Comparison of ENCODE assay signal across 9 cellular contexts in the genomic region with DNA sequence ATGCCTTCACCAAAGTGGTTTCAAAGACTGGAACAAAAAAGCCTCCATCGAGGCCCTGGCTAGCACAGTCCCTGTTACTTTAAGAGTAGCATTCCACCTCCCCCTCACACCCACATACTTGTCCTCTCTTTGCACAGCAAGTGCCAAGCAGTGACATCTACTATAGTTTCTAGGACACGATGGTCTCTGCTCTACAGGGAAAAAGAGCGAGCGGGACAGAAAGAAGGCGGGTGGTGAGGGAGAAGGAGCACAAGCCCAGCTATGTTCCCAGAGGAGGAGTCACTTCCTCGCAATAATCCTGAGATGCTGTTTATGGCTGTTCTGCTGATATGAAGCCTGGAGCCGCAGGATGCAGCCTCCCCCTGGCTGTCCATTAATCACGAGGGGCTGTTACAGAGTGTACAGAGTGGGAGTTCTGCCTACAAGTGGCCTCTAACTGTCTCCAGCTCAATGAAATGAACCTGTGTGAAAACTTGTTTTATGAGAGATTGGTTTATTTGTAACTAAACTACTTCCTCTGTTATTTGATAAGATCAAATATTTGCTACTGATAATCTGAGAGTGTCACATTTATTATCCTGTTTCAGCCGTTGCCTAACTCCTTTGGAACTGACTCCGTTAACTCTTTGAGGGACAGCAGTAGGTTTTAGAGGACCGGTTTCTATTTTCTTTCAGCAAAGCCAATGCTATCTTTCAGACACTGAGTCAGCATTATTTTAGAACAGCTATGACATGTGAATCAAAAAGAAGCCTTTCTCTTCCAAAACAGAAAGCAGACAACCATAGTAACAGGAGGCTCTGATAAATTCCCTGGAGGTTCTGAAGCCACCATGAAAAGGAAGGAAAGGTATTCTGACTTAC.
A peak's percentile ranks its signal among the peaks of the same experiment; 100 is the strongest.
DNase-seq lines count a peak whose midpoint lies in the region; ATAC-seq, FAIRE-seq and TF ChIP-seq lines count a peak whose summit lies in the region.
"Had no signal": no experiment of that assay in that cellular context is flagged by ENCODE, and none has a peak within 500 bp of the region (broad histone marks: within the 10 kb centered on the region; RNA-seq: fewer than 3 reads in every experiment).

No MANE protein-coding gene starts in this region.

- H3K36me3 Mint-ChIP-seq in CD4-positive, alpha-beta memory T cell: no peaks in the 10 kb centered on the region
- H3K36me3 Mint-ChIP-seq: IgD-negative memory B cell had no signal

- H3K27me3 ChIP-seq in GM12878 (replicated peaks in 1 of 2; ENCODE audit: control insufficient read depth in 2 of 2, insufficient read depth in 2 of 2, low read length in 1 of 2) (no peaks in the 10 kb centered on the region), iPS-18a (ENCODE audit: control insufficient read depth, insufficient read depth, low read length) (no peaks in the 10 kb centered on the region)
- no peaks in the 10 kb centered on the region for H3K27me3 ChIP-seq in CD4-positive, alpha-beta memory T cell (ENCODE audit: insufficient read depth, low read length)

- H3K9me3 Mint-ChIP-seq in CD4-positive, alpha-beta memory T cell: peaks cover 0 to 8% (median under 1%) of the 10 kb centered on the region in 8 donors

- H3K4me1 ChIP-seq in GM12878 (ENCODE audit: control insufficient read depth, insufficient read depth, low read length) (no peaks in the 10 kb centered on the region), iPS-18a (ENCODE audit: control insufficient read depth, low read depth, low read length) (peaks cover 43% of the 10 kb centered on the region)
- H3K4me1 ChIP-seq in CD4-positive, alpha-beta memory T cell (ENCODE audit: insufficient read depth, low read length): no peaks in the 10 kb centered on the region

- SMC1A ChIA-PET in GM12878 (lab: Charles Lee; ENCODE audit: uncharacterized antibody, unreplicated experiment): interaction anchor here (1.0 to 3.0 kb wide), 6 partner anchors 9 to 88 kb away, joined by 3 to 27 read pairs (median 4); no protein-coding TSS in a partner anchor

- H3K4me3 Mint-ChIP-seq in CD4-positive, alpha-beta memory T cell: no peak overlapping the region
- H3K4me3 Mint-ChIP-seq: IgD-negative memory B cell had no signal

- in situ Hi-C loops in GM12878 (cut with MboI): no loop called here

- FAIRE-seq in GM12878 (lab: Jason Lieb, UNC): no peak

- WGBS in GM12878 (ENCODE audit: insufficient coverage, insufficient replicate concordance, low lambda C conversion rate, missing lambda C conversion rate): 31% methylated on average over 11 of the region's 11 CpGs

- TF ChIP-seq EP300 in GM12878 (IDR thresholded peaks at IDR 0.05; ENCODE audit: borderline replicate concordance in 1 of 2, control insufficient read depth in 1 of 2, low read depth in 2 of 2, low read length in 2 of 2): no peak

- H3K27ac Mint-ChIP-seq in CD4-positive, alpha-beta memory T cell: no peak overlapping the region
- H3K27ac Mint-ChIP-seq: IgD-negative memory B cell had no signal

- no peaks in the 10 kb centered on the region for H4K20me1 ChIP-seq in GM12878 (ENCODE audit: control insufficient read depth, insufficient read depth)

- DNase-seq in HK-2 (ENCODE audit: unreplicated experiment): peak; percentile 4
- DNase-seq in GM12878 (ENCODE audit: low read depth, low spot score): no peak
- peak; percentile 45 for DNase-seq in skeletal muscle cell (ENCODE audit: low read depth)
- DNase-seq in CD4-positive, alpha-beta memory T cell: no peak
- DNase-seq in activated CD8-positive, alpha-beta memory T cell treated with anti-CD3 and anti-CD28 coated beads, Interleukin-2, amount 50 U/mL, for 48 hours: no peak

- POLR2A ChIA-PET in GM12878 (lab: Charles Lee): interaction anchor here (0.9 to 1.8 kb wide), 2 partner anchors 10 to 24 kb away, joined by 3 to 4 read pairs; no protein-coding TSS in a partner anchor
- POLR2A ChIA-PET in CD4-positive, alpha-beta memory T cell (lab: Charles Lee; ENCODE audit: partially characterized antibody): no interaction called here

- H2AFZ ChIP-seq in GM12878 (ENCODE audit: control insufficient read depth, low read depth, low read length): no peak overlapping the region

- intact Hi-C loops in GM12878 (cut with micrococcal nuclease; ENCODE audit: unreplicated experiment): no loop called here
- intact Hi-C loops in CD4-positive, alpha-beta memory T cell (cut with micrococcal nuclease): no loop called here

- RAD21 ChIA-PET in GM12878 (lab: Charles Lee; ENCODE audit: unreplicated experiment): interaction anchor here (0.8 to 1.2 kb wide), 3 partner anchors 10 to 58 kb away, joined by 3 to 8 read pairs (median 3); no protein-coding TSS in a partner anchor

- ATAC-seq in GM12878 (peak; percentile 56), GM18873 (IDR thresholded peaks at IDR 0.05; ENCODE audit: low FRiP score, unreplicated experiment) (no peak), HG02973 (IDR thresholded peaks at IDR 0.05; ENCODE audit: unreplicated experiment) (no peak)

- H3K9ac ChIP-seq in GM12878 (ENCODE audit: control insufficient read depth, insufficient read depth, low read length) (no peak overlapping the region), iPS-18a (ENCODE audit: low read length) (no peak overlapping the region)

- no peak for TF ChIP-seq RAD21 in GM12878 (IDR thresholded peaks at IDR 0.05; ENCODE audit: insufficient read depth, low read depth, low read length)

- H3K4me1 Mint-ChIP-seq in CD4-positive, alpha-beta memory T cell: no peaks in the 10 kb centered on the region
- H3K4me1 Mint-ChIP-seq: IgD-negative memory B cell had no signal

- H3K36me3 ChIP-seq in GM12878 (ENCODE audit: control insufficient read depth in 2 of 2, insufficient read depth in 2 of 2, low read length in 1 of 2) (no peaks in the 10 kb centered on the region), iPS-18a (ENCODE audit: control insufficient read depth, low read depth, low read length) (no peaks in the 10 kb centered on the region)
- no peaks in the 10 kb centered on the region for H3K36me3 ChIP-seq in CD4-positive, alpha-beta memory T cell (ENCODE audit: insufficient read depth, low read length)

- H3K79me2 ChIP-seq in GM12878 (ENCODE audit: control insufficient read depth, insufficient read depth, low read length): no peaks in the 10 kb centered on the region

- H3K27me3 Mint-ChIP-seq in CD4-positive, alpha-beta memory T cell: no peaks in the 10 kb centered on the region
- H3K27me3 Mint-ChIP-seq: IgD-negative memory B cell had no signal

- no peak for TF ChIP-seq POLR2A in GM12878 (IDR thresholded peaks at IDR 0.05; ENCODE audit: low read depth, low read length)

- H3K4me3 ChIP-seq in GM12878 (no peak overlapping the region), iPS-18a (ENCODE audit: low read length) (peak overlapping the region; percentile 22), skeletal muscle cell (ENCODE audit: low read depth, low read length) (peak overlapping the region; percentile 27)
- H3K4me3 ChIP-seq in CD4-positive, alpha-beta memory T cell (ENCODE audit: low read length in 2 of 2): no peak overlapping the region

- H3K27ac ChIP-seq in GM12878 (ENCODE audit: control insufficient read depth, insufficient read depth) (no peak overlapping the region), iPS-18a (ENCODE audit: low read length) (no peak overlapping the region)
- no peak overlapping the region for H3K27ac ChIP-seq in CD4-positive, alpha-beta memory T cell (ENCODE audit: low read depth, low read length)

- BruUV-seq in GM12878 (replicated peaks; lab: Mats Ljungman, UMichigan): no TSS peak

- no peak for TF ChIP-seq CTCF in GM12878 (IDR thresholded peaks at IDR 0.05 in 2 of 3, conservative IDR thresholded peaks at IDR 0.05 in 1 of 3; ENCODE audit: control insufficient read depth in 2 of 3, extremely low read depth in 1 of 3, insufficient read depth in 1 of 3, low read depth in 3 of 3, low read length in 3 of 3)

- H3K9me3 ChIP-seq in GM12878 (replicated peaks; ENCODE audit: control insufficient read depth, insufficient read depth, low read length): no peaks in the 10 kb centered on the region
- H3K9me3 ChIP-seq in iPS-18a (ENCODE audit: control insufficient read depth, low read depth, low read length): no peaks in the 10 kb centered on the region
- no peaks in the 10 kb centered on the region for H3K9me3 ChIP-seq in CD4-positive, alpha-beta memory T cell (ENCODE audit: control insufficient read depth in 1 of 2, low read length in 2 of 2)

- no peak overlapping the region for H3K4me2 ChIP-seq in GM12878 (ENCODE audit: control insufficient read depth, insufficient read depth)

- CTCF ChIA-PET in GM12878 (lab: Yijun Ruan, JAX): interaction anchor here (1.0 to 2.2 kb wide), 5 partner anchors 11 to 160 kb away, joined by 3 to 6 read pairs (median 3); no protein-coding TSS in a partner anchor
- CTCF ChIA-PET in CD4-positive, alpha-beta memory T cell (lab: Charles Lee; ENCODE audit: partially characterized antibody): no interaction called here

TF ChIP-seq in GM12878, 131 proteins besides CTCF, POLR2A, EP300 and RAD21 (continues in another document):
- TF ChIP-seq, protein P1, sequence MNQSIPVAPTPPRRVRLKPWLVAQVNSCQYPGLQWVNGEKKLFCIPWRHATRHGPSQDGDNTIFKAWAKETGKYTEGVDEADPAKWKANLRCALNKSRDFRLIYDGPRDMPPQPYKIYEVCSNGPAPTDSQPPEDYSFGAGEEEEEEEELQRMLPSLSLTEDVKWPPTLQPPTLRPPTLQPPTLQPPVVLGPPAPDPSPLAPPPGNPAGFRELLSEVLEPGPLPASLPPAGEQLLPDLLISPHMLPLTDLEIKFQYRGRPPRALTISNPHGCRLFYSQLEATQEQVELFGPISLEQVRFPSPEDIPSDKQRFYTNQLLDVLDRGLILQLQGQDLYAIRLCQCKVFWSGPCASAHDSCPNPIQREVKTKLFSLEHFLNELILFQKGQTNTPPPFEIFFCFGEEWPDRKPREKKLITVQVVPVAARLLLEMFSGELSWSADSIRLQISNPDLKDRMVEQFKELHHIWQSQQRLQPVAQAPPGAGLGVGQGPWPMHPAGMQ (IDR thresholded peaks at IDR 0.05; ENCODE audit: borderline replicate concordance): no peak
- TF ChIP-seq ELK1 (IDR thresholded peaks at IDR 0.05; ENCODE audit: low read depth, low read length) (no peak), TCF3 (IDR thresholded peaks at IDR 0.05; ENCODE audit: borderline replicate concordance, insufficient read depth, low read depth, low read length) (no peak), CREB1 (IDR thresholded peaks at IDR 0.05; ENCODE audit: low read depth) (no peak), SP1 (IDR thresholded peaks at IDR 0.05; ENCODE audit: low read depth, low read length) (no peak), NRF1 (conservative IDR thresholded peaks at IDR 0.05; ENCODE audit: low read depth, low read length) (no peak)

Comparison
In these comparisons a context has a peak if more than half of its experiments do, and no peak if none do; other contexts are left out.
1. DNase-seq: peak in HK-2 (single experiment) and skeletal muscle cell (single experiment); none in GM12878 (single experiment), CD4-positive, alpha-beta memory T cell (0 of 5) and activated CD8-positive, alpha-beta memory T cell treated with anti-CD3 and anti-CD28 coated beads, Interleukin-2, amount 50 U/mL, for 48 hours (single experiment).
2. H3K4me3 ChIP-seq: peak in iPS-18a (single experiment) and skeletal muscle cell (single experiment); none in GM12878 (single experiment) and CD4-positive, alpha-beta memory T cell (0 of 2).